ENCODE assay signal across 1 cellular context in genomic region chr19:50725218-50725931, GRCh38.
TF ChIP-seq lines count a peak whose summit lies in the region.

No MANE protein-coding gene starts in this region.

TF ChIP-seq in K562, 482 proteins besides CTCF, POLR2A, EP300 and RAD21 (continued from another document and continues in another):
- TF ChIP-seq POLR2AphosphoS2 (IDR thresholded peaks at IDR 0.05; ENCODE audit: low read length) (no peak), ARHGAP35 (IDR thresholded peaks at IDR 0.05; ENCODE audit: partially characterized antibody) (no peak), STAT5A (IDR thresholded peaks at IDR 0.05; ENCODE audit: borderline replicate concordance, low read length) (no peak), SMC3 (conservative IDR thresholded peaks at IDR 0.05; ENCODE audit: insufficient read depth, low read depth, low read length) (no peak), MCM5 (IDR thresholded peaks at IDR 0.05; ENCODE audit: low read depth) (no peak), RBM22 (IDR thresholded peaks at IDR 0.05; ENCODE audit: low read depth, low read length, poor library complexity, severe bottlenecking) (no peak), NFRKB (IDR thresholded peaks at IDR 0.05; ENCODE audit: low read depth) (peak; percentile 57; the same call in 1 of the 2 replicates), EP400 (IDR thresholded peaks at IDR 0.05) (peak; percentile 65; the same call in 1 of the 2 replicates), MITF (IDR thresholded peaks at IDR 0.05) (no peak), CGGBP1 (CRISPR knock-in tag; IDR thresholded peaks at IDR 0.05) (no peak), ZNF217 (CRISPR knock-in tag; IDR thresholded peaks at IDR 0.05) (no peak), TAL1 (IDR thresholded peaks at IDR 0.05) (no peak), SLC30A9 (CRISPR knock-in tag; IDR thresholded peaks at IDR 0.05) (no peak), ZBTB26 (CRISPR knock-in tag; IDR thresholded peaks at IDR 0.05) (no peak), ELF1 (tag; IDR thresholded peaks at IDR 0.05) (no peak), E2F1 (CRISPR knock-in tag; IDR thresholded peaks at IDR 0.05) (no peak), ZKSCAN1 (IDR thresholded peaks at IDR 0.05; ENCODE audit: low read depth, low read length) (no peak), ZNF766 (CRISPR knock-in tag; conservative IDR thresholded peaks at IDR 0.05) (no peak), SMARCB1 (IDR thresholded peaks at IDR 0.05; ENCODE audit: insufficient read length, low read depth) (no peak), TCF7 (IDR thresholded peaks at IDR 0.05; ENCODE audit: borderline replicate concordance) (no peak), ZNF445 (CRISPR knock-in tag; IDR thresholded peaks at IDR 0.05; ENCODE audit: low read depth) (no peak), GTF2B (IDR thresholded peaks at IDR 0.05; ENCODE audit: extremely low read depth, insufficient read length) (no peak), NR0B1 (IDR thresholded peaks at IDR 0.05; ENCODE audit: partially characterized antibody) (no peak), PHF20 (IDR thresholded peaks at IDR 0.05; ENCODE audit: partially characterized antibody) (peak; percentile 54), ZFX (CRISPR knock-in tag; IDR thresholded peaks at IDR 0.05) (peak; percentile 88), ZNF584 (CRISPR knock-in tag; IDR thresholded peaks at IDR 0.05; ENCODE audit: low read depth) (no peak), GABPB1 (CRISPR knock-in tag; IDR thresholded peaks at IDR 0.05) (peak; percentile 87), KAT7 (CRISPR knock-in tag; IDR thresholded peaks at IDR 0.05; ENCODE audit: borderline replicate concordance) (peak; percentile 85; the same call in 1 of the 2 replicates), GATAD2B (IDR thresholded peaks at IDR 0.05; ENCODE audit: borderline replicate concordance) (no peak), CHD4 (IDR thresholded peaks at IDR 0.05; ENCODE audit: insufficient read depth, insufficient replicate concordance, low read depth, low read length, poor library complexity, severe bottlenecking) (no peak), MTF1 (CRISPR knock-in tag; IDR thresholded peaks at IDR 0.05; ENCODE audit: borderline replicate concordance) (no peak), HNRNPUL1 (IDR thresholded peaks at IDR 0.05; ENCODE audit: low read length) (no peak), MXI1 (IDR thresholded peaks at IDR 0.05; ENCODE audit: low read depth, low read length) (no peak), TFE3 (CRISPR knock-in tag; IDR thresholded peaks at IDR 0.05) (no peak)
- TF ChIP-seq, protein P1, sequence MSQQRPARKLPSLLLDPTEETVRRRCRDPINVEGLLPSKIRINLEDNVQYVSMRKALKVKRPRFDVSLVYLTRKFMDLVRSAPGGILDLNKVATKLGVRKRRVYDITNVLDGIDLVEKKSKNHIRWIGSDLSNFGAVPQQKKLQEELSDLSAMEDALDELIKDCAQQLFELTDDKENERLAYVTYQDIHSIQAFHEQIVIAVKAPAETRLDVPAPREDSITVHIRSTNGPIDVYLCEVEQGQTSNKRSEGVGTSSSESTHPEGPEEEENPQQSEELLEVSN (IDR thresholded peaks at IDR 0.05; ENCODE audit: borderline replicate concordance in 1 of 2, extremely low read depth in 1 of 2, insufficient read depth in 1 of 2, insufficient read length in 1 of 2, low read depth in 1 of 2, low read length in 1 of 2, poor library complexity in 1 of 2, severe bottlenecking in 1 of 2) = peak in 1 of 2 experiments; percentile 86
- TF ChIP-seq, protein P2, sequence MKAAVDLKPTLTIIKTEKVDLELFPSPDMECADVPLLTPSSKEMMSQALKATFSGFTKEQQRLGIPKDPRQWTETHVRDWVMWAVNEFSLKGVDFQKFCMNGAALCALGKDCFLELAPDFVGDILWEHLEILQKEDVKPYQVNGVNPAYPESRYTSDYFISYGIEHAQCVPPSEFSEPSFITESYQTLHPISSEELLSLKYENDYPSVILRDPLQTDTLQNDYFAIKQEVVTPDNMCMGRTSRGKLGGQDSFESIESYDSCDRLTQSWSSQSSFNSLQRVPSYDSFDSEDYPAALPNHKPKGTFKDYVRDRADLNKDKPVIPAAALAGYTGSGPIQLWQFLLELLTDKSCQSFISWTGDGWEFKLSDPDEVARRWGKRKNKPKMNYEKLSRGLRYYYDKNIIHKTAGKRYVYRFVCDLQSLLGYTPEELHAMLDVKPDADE (conservative IDR thresholded peaks at IDR 0.05; ENCODE audit: control insufficient read depth, low read depth, low read length) = no peak; the same call in none of the 2 replicates
- TF ChIP-seq, protein P3, sequence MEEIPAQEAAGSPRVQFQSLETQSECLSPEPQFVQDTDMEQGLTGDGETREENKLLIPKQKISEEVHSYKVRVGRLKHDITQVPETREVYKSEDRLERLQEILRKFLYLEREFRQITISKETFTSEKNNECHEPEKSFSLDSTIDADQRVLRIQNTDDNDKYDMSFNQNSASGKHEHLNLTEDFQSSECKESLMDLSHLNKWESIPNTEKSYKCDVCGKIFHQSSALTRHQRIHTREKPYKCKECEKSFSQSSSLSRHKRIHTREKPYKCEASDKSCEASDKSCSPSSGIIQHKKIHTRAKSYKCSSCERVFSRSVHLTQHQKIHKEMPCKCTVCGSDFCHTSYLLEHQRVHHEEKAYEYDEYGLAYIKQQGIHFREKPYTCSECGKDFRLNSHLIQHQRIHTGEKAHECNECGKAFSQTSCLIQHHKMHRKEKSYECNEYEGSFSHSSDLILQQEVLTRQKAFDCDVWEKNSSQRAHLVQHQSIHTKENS (CRISPR knock-in tag; IDR thresholded peaks at IDR 0.05) = no peak
- TF ChIP-seq, protein P4, sequence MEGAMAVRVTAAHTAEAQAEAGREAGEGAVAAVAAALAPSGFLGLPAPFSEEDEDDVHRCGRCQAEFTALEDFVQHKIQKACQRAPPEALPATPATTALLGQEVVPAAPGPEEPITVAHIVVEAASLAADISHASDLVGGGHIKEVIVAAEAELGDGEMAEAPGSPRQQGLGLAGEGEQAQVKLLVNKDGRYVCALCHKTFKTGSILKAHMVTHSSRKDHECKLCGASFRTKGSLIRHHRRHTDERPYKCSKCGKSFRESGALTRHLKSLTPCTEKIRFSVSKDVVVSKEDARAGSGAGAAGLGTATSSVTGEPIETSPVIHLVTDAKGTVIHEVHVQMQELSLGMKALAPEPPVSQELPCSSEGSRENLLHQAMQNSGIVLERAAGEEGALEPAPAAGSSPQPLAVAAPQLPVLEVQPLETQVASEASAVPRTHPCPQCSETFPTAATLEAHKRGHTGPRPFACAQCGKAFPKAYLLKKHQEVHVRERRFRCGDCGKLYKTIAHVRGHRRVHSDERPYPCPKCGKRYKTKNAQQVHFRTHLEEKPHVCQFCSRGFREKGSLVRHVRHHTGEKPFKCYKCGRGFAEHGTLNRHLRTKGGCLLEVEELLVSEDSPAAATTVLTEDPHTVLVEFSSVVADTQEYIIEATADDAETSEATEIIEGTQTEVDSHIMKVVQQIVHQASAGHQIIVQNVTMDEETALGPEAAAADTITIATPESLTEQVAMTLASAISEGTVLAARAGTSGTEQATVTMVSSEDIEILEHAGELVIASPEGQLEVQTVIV (CRISPR knock-in tag; IDR thresholded peaks at IDR 0.05; ENCODE audit: borderline replicate concordance) = no peak
- TF ChIP-seq, protein P5, sequence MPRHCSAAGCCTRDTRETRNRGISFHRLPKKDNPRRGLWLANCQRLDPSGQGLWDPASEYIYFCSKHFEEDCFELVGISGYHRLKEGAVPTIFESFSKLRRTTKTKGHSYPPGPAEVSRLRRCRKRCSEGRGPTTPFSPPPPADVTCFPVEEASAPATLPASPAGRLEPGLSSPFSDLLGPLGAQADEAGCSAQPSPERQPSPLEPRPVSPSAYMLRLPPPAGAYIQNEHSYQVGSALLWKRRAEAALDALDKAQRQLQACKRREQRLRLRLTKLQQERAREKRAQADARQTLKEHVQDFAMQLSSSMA (CRISPR knock-in tag; IDR thresholded peaks at IDR 0.05) = 0 out of 2 replicates have a peak, but pooled peaks have one; percentile 77
- TF ChIP-seq, protein P6, sequence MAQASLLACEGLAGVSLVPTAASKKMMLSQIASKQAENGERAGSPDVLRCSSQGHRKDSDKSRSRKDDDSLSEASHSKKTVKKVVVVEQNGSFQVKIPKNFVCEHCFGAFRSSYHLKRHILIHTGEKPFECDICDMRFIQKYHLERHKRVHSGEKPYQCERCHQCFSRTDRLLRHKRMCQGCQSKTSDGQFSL (CRISPR knock-in tag; IDR thresholded peaks at IDR 0.05) = no peak
- TF ChIP-seq, protein P6 (tag; IDR thresholded peaks at IDR 0.05) = no peak
- TF ChIP-seq, protein P7, sequence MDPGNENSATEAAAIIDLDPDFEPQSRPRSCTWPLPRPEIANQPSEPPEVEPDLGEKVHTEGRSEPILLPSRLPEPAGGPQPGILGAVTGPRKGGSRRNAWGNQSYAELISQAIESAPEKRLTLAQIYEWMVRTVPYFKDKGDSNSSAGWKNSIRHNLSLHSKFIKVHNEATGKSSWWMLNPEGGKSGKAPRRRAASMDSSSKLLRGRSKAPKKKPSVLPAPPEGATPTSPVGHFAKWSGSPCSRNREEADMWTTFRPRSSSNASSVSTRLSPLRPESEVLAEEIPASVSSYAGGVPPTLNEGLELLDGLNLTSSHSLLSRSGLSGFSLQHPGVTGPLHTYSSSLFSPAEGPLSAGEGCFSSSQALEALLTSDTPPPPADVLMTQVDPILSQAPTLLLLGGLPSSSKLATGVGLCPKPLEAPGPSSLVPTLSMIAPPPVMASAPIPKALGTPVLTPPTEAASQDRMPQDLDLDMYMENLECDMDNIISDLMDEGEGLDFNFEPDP (CRISPR knock-in tag; IDR thresholded peaks at IDR 0.05) = no peak
- TF ChIP-seq, protein P8, sequence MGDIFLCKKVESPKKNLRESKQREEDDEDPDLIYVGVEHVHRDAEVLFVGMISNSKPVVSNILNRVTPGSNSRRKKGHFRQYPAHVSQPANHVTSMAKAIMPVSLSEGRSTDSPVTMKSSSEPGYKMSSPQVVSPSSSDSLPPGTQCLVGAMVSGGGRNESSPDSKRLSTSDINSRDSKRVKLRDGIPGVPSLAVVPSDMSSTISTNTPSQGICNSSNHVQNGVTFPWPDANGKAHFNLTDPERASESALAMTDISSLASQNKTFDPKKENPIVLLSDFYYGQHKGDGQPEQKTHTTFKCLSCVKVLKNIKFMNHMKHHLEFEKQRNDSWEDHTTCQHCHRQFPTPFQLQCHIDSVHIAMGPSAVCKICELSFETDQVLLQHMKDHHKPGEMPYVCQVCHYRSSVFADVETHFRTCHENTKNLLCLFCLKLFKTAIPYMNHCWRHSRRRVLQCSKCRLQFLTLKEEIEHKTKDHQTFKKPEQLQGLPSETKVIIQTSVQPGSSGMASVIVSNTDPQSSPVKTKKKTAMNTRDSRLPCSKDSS (IDR thresholded peaks at IDR 0.05; ENCODE audit: low read depth, partially characterized antibody) = no peak
